28 cellular contexts compared by ENCODE assay signal in genomic region chr3:142778541-142778940, GRCh38.
"Had no signal": no experiment of that assay in that cellular context is flagged by ENCODE, and none has a peak within 500 bp of the region (broad histone marks: within the 10 kb centered on the region; RNA-seq: fewer than 3 reads in every experiment).

No MANE protein-coding gene starts in this region.

- H2AFZ ChIP-seq: neural progenitor cell, parathyroid adenoma had no signal

- H3K36me3 ChIP-seq: left lung, lower lobe of right lung, neural progenitor cell, neutrophil, thyroid gland, transverse colon, upper lobe of right lung had no signal

- H3K27ac ChIP-seq: left lung, lower lobe of right lung, neural progenitor cell, neutrophil, parathyroid adenoma, right atrium auricular region, skin epidermis, stomach, testis, thyroid gland, transverse colon, upper lobe of right lung had no signal

- FAIRE-seq: keratinocyte, urothelium cell line had no signal

- H3K4me2 ChIP-seq: neural progenitor cell had no signal

- H3K4me3 ChIP-seq: left lung, lower lobe of right lung, neural progenitor cell, right atrium auricular region, skin epidermis, stomach, testis, thyroid gland, transverse colon, upper lobe of right lung had no signal

- H3K9ac ChIP-seq: neural progenitor cell, parathyroid adenoma had no signal

- H3K4me1 ChIP-seq: left lung, lower lobe of right lung, neural progenitor cell, parathyroid adenoma, right atrium auricular region, stomach, testis, thyroid gland, upper lobe of right lung had no signal

- ATAC-seq: left colon; left lung; lower lobe of right lung; natural killer cell; sciatic nerve; stimulated activated naive B cell treated with anti-CD40 and anti-IgM and Interleukin-4, amounts not matched to agents 10 μg/mL and 1 μg/mL and 100 μg/mL, for 72 hours; stimulated activated naive CD8-positive, alpha-beta T cell treated with anti-CD3 and anti-CD28 coated beads, Interleukin-15, Interleukin-2, amounts not matched to agents 100 U/mL and 50 U/mL, for 24 hours; upper lobe of right lung had no signal

- H3K27me3 ChIP-seq: left lung, neural progenitor cell, neutrophil, right atrium auricular region, stomach, testis, thyroid gland, transverse colon, upper lobe of right lung had no signal

- H3K79me2 ChIP-seq: parathyroid adenoma had no signal

- DNase-seq: hippocampal formation; left colon; left lung; lower lobe of right lung; mammary epithelial cell; naive B cell; natural killer cell; nephron progenitor cell; occipital lobe; stimulated activated CD4-positive, alpha-beta T cell treated with anti-CD3 and anti-CD28 coated beads, Interleukin-12 subunit alpha, Interleukin-12 subunit beta, amount 100 ng/mL, for 4 hours; stimulated activated CD4-positive, alpha-beta T cell treated with anti-CD3 and anti-CD28 coated beads, Interleukin-15, amount 100 ng/mL, for 24 hours; stimulated activated CD4-positive, alpha-beta T cell treated with anti-CD3 and anti-CD28 coated beads, Interleukin-2, amount 100 ng/mL, for 24 hours; stimulated activated CD4-positive, alpha-beta T cell treated with anti-CD3 and anti-CD28 coated beads, Interleukin-4, amount 100 ng/mL, for 1 hour; stimulated activated naive B cell treated with anti-CD40 and anti-IgM and Interleukin-4, amounts not matched to agents 10 μg/mL and 1 μg/mL and 100 μg/mL, for 72 hours; stimulated activated naive CD8-positive, alpha-beta T cell treated with anti-CD3 and anti-CD28 coated beads, Interleukin-15, Interleukin-2, amounts not matched to agents 100 U/mL and 50 U/mL, for 24 hours; stomach; testis; thyroid gland; transverse colon; upper lobe of right lung had no signal

- H3K9me3 ChIP-seq: left lung, lower lobe of right lung, neutrophil, right atrium auricular region, testis, thyroid gland, transverse colon, upper lobe of right lung had no signal
